ENCODE assay signal across 21 cellular contexts in genomic region chr4:159205462-159205861, GRCh38.
DNase-seq lines count a peak whose midpoint lies in the region; ATAC-seq, FAIRE-seq and TF ChIP-seq lines count a peak whose summit lies in the region.
"Had no signal": no experiment of that assay in that cellular context is flagged by ENCODE, and none has a peak within 500 bp of the region (broad histone marks: within the 10 kb centered on the region; RNA-seq: fewer than 3 reads in every experiment).

No MANE protein-coding gene starts in this region.

- no peak for DNase-seq in activated CD4-positive, alpha-beta T cell treated with anti-CD3 and anti-CD28 coated beads for 36 hours
- no peak for DNase-seq in activated CD4-positive, alpha-beta T cell treated with anti-CD3 and anti-CD28 coated beads for 48 hours
- DNase-seq in GM12892 (ENCODE audit: insufficient read length) (no peak), activated B cell treated with CpG ODN at 0.5 μM for 24 hours (no peak), chondrocyte (ENCODE audit: low spot score) (no peak), breast epithelium (ENCODE audit: low spot score in 2 of 2) (no peak), amniotic stem cell (lab: John Stamatoyannopoulos, UW) (no peak)
- DNase-seq: activated gamma-delta T cell; C1 segment of cervical spinal cord; effector memory CD8-positive, alpha-beta T cell; HFFc6; mesenchymal stem cell; MG63; NCI-H748 treated with DMSO at 0.1 percent for 48 hours; PC-3; SIG-M5 had no signal

- POLR2A ChIA-PET in activated CD4-positive, alpha-beta T cell treated with anti-CD3 and anti-CD28 coated beads for 36 hours (lab: Charles Lee) = no interaction called here
- POLR2A ChIA-PET in activated B cell treated with CpG ODN at 0.5 μM for 24 hours (lab: Charles Lee) = no interaction called here

- ATAC-seq in activated CD4-positive, alpha-beta T cell treated with anti-CD3 and anti-CD28 coated beads for 36 hours = no peak
- ATAC-seq in activated B cell treated with CpG ODN at 0.5 μM for 24 hours (ENCODE audit: low read depth) = no peak
- ATAC-seq in HG03196 (IDR thresholded peaks at IDR 0.05; ENCODE audit: unreplicated experiment) = no peak
- ATAC-seq: effector memory CD8-positive, alpha-beta T cell; HepG2; PC-3 had no signal

- H3K36me3 Mint-ChIP-seq in activated CD4-positive, alpha-beta T cell treated with anti-CD3 and anti-CD28 coated beads for 36 hours (ENCODE audit: low read depth) = peaks cover 2% of the 10 kb centered on the region
- H3K36me3 Mint-ChIP-seq in activated B cell treated with CpG ODN at 0.5 μM for 24 hours (ENCODE audit: low read depth) = peaks cover 2% of the 10 kb centered on the region
- H3K36me3 Mint-ChIP-seq in chondrocyte (ENCODE audit: low read depth) = no peaks in the 10 kb centered on the region

- peak overlapping the region; percentile 89 for H3K27ac Mint-ChIP-seq in activated CD4-positive, alpha-beta T cell treated with anti-CD3 and anti-CD28 coated beads for 36 hours
- H3K27ac Mint-ChIP-seq in activated B cell treated with CpG ODN at 0.5 μM for 24 hours (peak overlapping the region; percentile 15), chondrocyte (ENCODE audit: unreplicated experiment) (peak overlapping the region; percentile 1)
- H3K27ac Mint-ChIP-seq: HFFc6 had no signal

- H3K4me1 Mint-ChIP-seq in activated CD4-positive, alpha-beta T cell treated with anti-CD3 and anti-CD28 coated beads for 36 hours = peaks cover 52% of the 10 kb centered on the region
- H3K4me1 Mint-ChIP-seq in activated B cell treated with CpG ODN at 0.5 μM for 24 hours (peaks cover 20% of the 10 kb centered on the region), chondrocyte (ENCODE audit: low read depth) (peaks cover 39% of the 10 kb centered on the region)

- no peaks in the 10 kb centered on the region for H3K36me3 ChIP-seq in breast epithelium
- H3K36me3 ChIP-seq: MG63, right atrium auricular region had no signal

- H3K27me3 Mint-ChIP-seq in activated CD4-positive, alpha-beta T cell treated with anti-CD3 and anti-CD28 coated beads for 36 hours = no peaks in the 10 kb centered on the region
- H3K27me3 Mint-ChIP-seq in activated B cell treated with CpG ODN at 0.5 μM for 24 hours = no peaks in the 10 kb centered on the region
- H3K27me3 Mint-ChIP-seq in chondrocyte (ENCODE audit: low read depth) = no peaks in the 10 kb centered on the region
- H3K27me3 Mint-ChIP-seq: effector memory CD8-positive, alpha-beta T cell had no signal

- CTCF ChIA-PET in activated CD4-positive, alpha-beta T cell treated with anti-CD3 and anti-CD28 coated beads for 36 hours (lab: Charles Lee) = interaction anchor here (2.3 kb wide), 1 partner anchor 348 kb away, joined by 12 read pairs; no protein-coding TSS in a partner anchor
- CTCF ChIA-PET in activated B cell treated with CpG ODN at 0.5 μM for 24 hours (lab: Charles Lee) = interaction anchor here (2.3 kb wide), 1 partner anchor 349 kb away, joined by 7 read pairs; no protein-coding TSS in a partner anchor

- no peak overlapping the region for H3K4me3 ChIP-seq in breast epithelium
- H3K4me3 ChIP-seq: MG63, right atrium auricular region had no signal

- peaks cover 3% of the 10 kb centered on the region for H3K9me3 Mint-ChIP-seq in activated CD4-positive, alpha-beta T cell treated with anti-CD3 and anti-CD28 coated beads for 36 hours (ENCODE audit: low read depth)
- H3K9me3 Mint-ChIP-seq in activated B cell treated with CpG ODN at 0.5 μM for 24 hours = no peaks in the 10 kb centered on the region
- no peaks in the 10 kb centered on the region for H3K9me3 Mint-ChIP-seq in chondrocyte (ENCODE audit: low read depth)
- H3K9me3 Mint-ChIP-seq: effector memory CD8-positive, alpha-beta T cell; HFFc6 had no signal

- no peak for TF ChIP-seq POLR2A in GM12892 (IDR thresholded peaks at IDR 0.05; ENCODE audit: low read depth, low read length)
- TF ChIP-seq POLR2A in breast epithelium (IDR thresholded peaks at IDR 0.05) = no peak

- FAIRE-seq in GM12892 (lab: Jason Lieb, UNC) = peak; percentile 82
- FAIRE-seq: colon, D721Med, HepG2 had no signal

- intact Hi-C loops in activated CD4-positive, alpha-beta T cell treated with anti-CD3 and anti-CD28 coated beads for 36 hours (cut with DNase I, micrococcal nuclease) = loop anchor here (5.0 to 10.0 kb wide), 2 partner anchors 128 to 131 kb away; no protein-coding TSS in a partner anchor
- intact Hi-C loops in activated B cell treated with CpG ODN at 0.5 μM for 24 hours (cut with micrococcal nuclease) = loop anchor here (10.0 kb wide), 1 partner anchor 711 kb away; no protein-coding TSS in a partner anchor
- intact Hi-C loops in breast epithelium (cut with DNase I; ENCODE audit: low total_unique reads) = no loop called here

- no peak for TF ChIP-seq CTCF in activated B cell treated with CpG ODN at 0.5 μM for 24 hours (IDR thresholded peaks at IDR 0.05)
- TF ChIP-seq CTCF in chondrocyte (IDR thresholded peaks at IDR 0.05) = no peak
- no peak for TF ChIP-seq CTCF in breast epithelium (IDR thresholded peaks at IDR 0.05)

- H3K4me1 ChIP-seq in breast epithelium = no peaks in the 10 kb centered on the region

- H3K27ac ChIP-seq in breast epithelium = no peak overlapping the region

- H3K27me3 ChIP-seq in breast epithelium = no peaks in the 10 kb centered on the region
- H3K27me3 ChIP-seq: MG63, right atrium auricular region had no signal

- no peaks in the 10 kb centered on the region for H3K9me3 ChIP-seq in breast epithelium
- H3K9me3 ChIP-seq: MG63, right atrium auricular region had no signal

- H3K4me3 Mint-ChIP-seq in activated CD4-positive, alpha-beta T cell treated with anti-CD3 and anti-CD28 coated beads for 36 hours = peak overlapping the region; percentile 6
- H3K4me3 Mint-ChIP-seq in activated B cell treated with CpG ODN at 0.5 μM for 24 hours = no peak overlapping the region
- no peak overlapping the region for H3K4me3 Mint-ChIP-seq in chondrocyte (ENCODE audit: unreplicated experiment)

Comparison
In these comparisons a context has a peak if more than half of its experiments do, and no peak if none do; other contexts are left out.
1. H3K27ac Mint-ChIP-seq: peak in every context shown above with its lines; median percentile 89 in activated CD4-positive, alpha-beta T cell treated with anti-CD3 and anti-CD28 coated beads for 36 hours; 15 in activated B cell treated with CpG ODN at 0.5 μM for 24 hours; 1 in chondrocyte.